10 cellular contexts compared by ENCODE assay signal in genomic region chr2:101518470-101519172, GRCh38. TPM values are rescaled to one million over a fixed set of nuclear protein-coding genes. Genes with fewer than 3 reads are reported as not detected.
A peak's percentile ranks its signal among the peaks of the same experiment; 100 is the strongest.
DNase-seq lines count a peak whose midpoint lies in the region; TF ChIP-seq lines count a peak whose summit lies in the region.
"Had no signal": no experiment of that assay in that cellular context is flagged by ENCODE, and none has a peak within 500 bp of the region (broad histone marks: within the 10 kb centered on the region; RNA-seq: fewer than 3 reads in every experiment).

No MANE protein-coding gene starts in this region.

- intact Hi-C loops in activated naive CD4-positive, alpha-beta T cell treated with anti-CD3 and anti-CD28 coated beads for 36 hours (cut with micrococcal nuclease): loop anchor here (5.0 kb wide), 2 partner anchors 179 to 314 kb away; partner anchors contain the start of gene MAP4K4

- no peaks in the 10 kb centered on the region for H3K27me3 Mint-ChIP-seq in activated naive CD4-positive, alpha-beta T cell treated with anti-CD3 and anti-CD28 coated beads for 36 hours (ENCODE audit: low read depth)
- H3K27me3 Mint-ChIP-seq in immature natural killer cell (ENCODE audit: low read depth in 3 of 3): peaks cover 0 to 13% (median 6%) of the 10 kb centered on the region in 3 donors

- CTCF ChIA-PET in activated naive CD4-positive, alpha-beta T cell treated with anti-CD3 and anti-CD28 coated beads for 36 hours (lab: Charles Lee): interaction anchor here (1.4 kb wide), 1 partner anchor 305 kb away, joined by 4 read pairs; no protein-coding TSS in a partner anchor
- CTCF ChIA-PET in RWPE1 (lab: Yijun Ruan, JAX): no interaction called here

- no peak overlapping the region for H3K4me3 Mint-ChIP-seq in activated naive CD4-positive, alpha-beta T cell treated with anti-CD3 and anti-CD28 coated beads for 36 hours
- H3K4me3 Mint-ChIP-seq in immature natural killer cell: no peak overlapping the region
- H3K4me3 Mint-ChIP-seq: activated naive CD8-positive, alpha-beta T cell treated with anti-CD3 and anti-CD28 coated beads, Interleukin-2, amount 10 ng/mL, durations not matched to agents 7 days and 5 days; stimulated activated effector memory CD8-positive, alpha-beta T cell treated with anti-CD3 and anti-CD28 coated beads, Interleukin-12 subunit alpha, Interleukin-12 subunit beta, amount 100 ng/mL, for 72 hours had no signal

- no peaks in the 10 kb centered on the region for H3K4me1 ChIP-seq in parathyroid adenoma

- H3K4me3 ChIP-seq in foreskin fibroblast (ENCODE audit: low read depth in 1 of 2, low read length in 2 of 2): no peak overlapping the region
- no peak overlapping the region for H3K4me3 ChIP-seq in parathyroid adenoma (ENCODE audit: low read depth, low read length)

- peaks cover 4% of the 10 kb centered on the region for H3K36me3 Mint-ChIP-seq in activated naive CD4-positive, alpha-beta T cell treated with anti-CD3 and anti-CD28 coated beads for 36 hours (ENCODE audit: low read depth)
- no peaks in the 10 kb centered on the region for H3K36me3 Mint-ChIP-seq in immature natural killer cell
- H3K36me3 Mint-ChIP-seq: stimulated activated effector memory CD8-positive, alpha-beta T cell treated with anti-CD3 and anti-CD28 coated beads, Interleukin-12 subunit alpha, Interleukin-12 subunit beta, amount 100 ng/mL, for 72 hours had no signal

- peak overlapping the region; percentile 50 for H2AFZ ChIP-seq in parathyroid adenoma

- no peaks in the 10 kb centered on the region for H3K9me3 ChIP-seq in parathyroid adenoma (ENCODE audit: control insufficient read depth, low read length)

- H3K4me1 Mint-ChIP-seq in activated naive CD4-positive, alpha-beta T cell treated with anti-CD3 and anti-CD28 coated beads for 36 hours (ENCODE audit: low read depth): peaks cover 47% of the 10 kb centered on the region
- H3K4me1 Mint-ChIP-seq in immature natural killer cell: peaks cover 2 to 11% of the 10 kb centered on the region in 2 donors

- no peaks in the 10 kb centered on the region for H3K27me3 ChIP-seq in parathyroid adenoma (ENCODE audit: control insufficient read depth, insufficient read depth, low read length)

- H3K27ac ChIP-seq in RWPE1: no peak overlapping the region
- H3K27ac ChIP-seq in parathyroid adenoma: no peak overlapping the region

- no peaks in the 10 kb centered on the region for H3K79me2 ChIP-seq in parathyroid adenoma

- H3K9me3 Mint-ChIP-seq in activated naive CD4-positive, alpha-beta T cell treated with anti-CD3 and anti-CD28 coated beads for 36 hours: peaks cover 10% of the 10 kb centered on the region
- no peaks in the 10 kb centered on the region for H3K9me3 Mint-ChIP-seq in immature natural killer cell

- H3K4me2 ChIP-seq in parathyroid adenoma (ENCODE audit: low read length): no peak overlapping the region

- no peaks in the 10 kb centered on the region for H3K36me3 ChIP-seq in parathyroid adenoma (ENCODE audit: control insufficient read depth, insufficient read depth, low read length)

- DNase-seq in activated naive CD4-positive, alpha-beta T cell treated with anti-CD3 and anti-CD28 coated beads for 36 hours: peak; percentile 43
- no peak for DNase-seq in activated naive CD4-positive, alpha-beta T cell treated with Interleukin-2 at 50 U/mL for 16 hours
- DNase-seq in RWPE1 (ENCODE audit: low spot score) (peak; percentile 62), foreskin fibroblast (peak; percentile 72 to 89), NCI-H1048 (lab: John Stamatoyannopoulos, UW) (no peak), immature natural killer cell (no peak)
- no peak for DNase-seq in activated effector memory CD4-positive, alpha-beta T cell treated with anti-CD3 and anti-CD28 coated beads, Interleukin-2, amount 50 U/mL, for 16 hours
- DNase-seq: activated naive CD8-positive, alpha-beta T cell treated with anti-CD3 and anti-CD28 coated beads, Interleukin-2, amount 10 ng/mL, durations not matched to agents 7 days and 5 days had no signal

- TF ChIP-seq CTCF in RWPE1 (conservative IDR thresholded peaks at IDR 0.05; ENCODE audit: low read depth): peak; percentile 70
- TF ChIP-seq CTCF in foreskin fibroblast (IDR thresholded peaks at IDR 0.05; ENCODE audit: low read depth, low read length): peak; percentile 30
- no peak for TF ChIP-seq CTCF in parathyroid adenoma (IDR thresholded peaks at IDR 0.05)

- no peak overlapping the region for H3K9ac ChIP-seq in parathyroid adenoma

- POLR2A ChIA-PET in RWPE1 (lab: Yijun Ruan, JAX; ENCODE audit: low non-redundant PET): no interaction called here

- no peak overlapping the region for H3K27ac Mint-ChIP-seq in activated naive CD4-positive, alpha-beta T cell treated with anti-CD3 and anti-CD28 coated beads for 36 hours
- no peak overlapping the region for H3K27ac Mint-ChIP-seq in immature natural killer cell
- H3K27ac Mint-ChIP-seq: activated naive CD8-positive, alpha-beta T cell treated with anti-CD3 and anti-CD28 coated beads, Interleukin-2, amount 10 ng/mL, durations not matched to agents 7 days and 5 days; stimulated activated effector memory CD8-positive, alpha-beta T cell treated with anti-CD3 and anti-CD28 coated beads, Interleukin-12 subunit alpha, Interleukin-12 subunit beta, amount 100 ng/mL, for 72 hours had no signal

RNA-seq across cellular contexts. Expression of gene RFX8, which starts 43.7 kb away (rescaled TPM):
- under 1 TPM; 0.60 to 0.64 TPM for total RNA-seq in activated naive CD4-positive, alpha-beta T cell treated with anti-CD3 and anti-CD28 coated beads for 36 hours
- polyA plus RNA-seq in immature natural killer cell: not detected

Comparison
In these comparisons a context has a peak if more than half of its experiments do, and no peak if none do; other contexts are left out.
1. DNase-seq: peak in activated naive CD4-positive, alpha-beta T cell treated with anti-CD3 and anti-CD28 coated beads for 36 hours (single experiment), RWPE1 (single experiment) and foreskin fibroblast (2 of 2); none in activated naive CD4-positive, alpha-beta T cell treated with Interleukin-2 at 50 U/mL for 16 hours (single experiment), NCI-H1048 (single experiment), activated effector memory CD4-positive, alpha-beta T cell treated with anti-CD3 and anti-CD28 coated beads, Interleukin-2, amount 50 U/mL, for 16 hours (single experiment) and immature natural killer cell (0 of 3).